In genomic region chr10:19316204-19316870, GRCh38 we compare ENCODE assay signal across 24 cellular contexts.
"Had no signal": no experiment of that assay in that cellular context is flagged by ENCODE, and none has a peak within 500 bp of the region (broad histone marks: within the 10 kb centered on the region; RNA-seq: fewer than 3 reads in every experiment).

No MANE protein-coding gene starts in this region.

- H3K36me3 ChIP-seq: ascending aorta, cardiac muscle cell, Peyer's patch, SJSA1 had no signal

- H3K27me3 ChIP-seq: ascending aorta, cardiac muscle cell, Peyer's patch, SJSA1 had no signal

- H3K27ac ChIP-seq: ascending aorta, cardiac muscle cell, Peyer's patch, SJSA1 had no signal

- H3K4me1 ChIP-seq: ascending aorta, Peyer's patch, SJSA1 had no signal

- DNase-seq: activated CD4-positive, alpha-beta memory T cell treated with anti-CD3 and anti-CD28 coated beads for 36 hours; activated CD4-positive, alpha-beta T cell treated with anti-CD3 and anti-CD28 coated beads, Interleukin-2, amount 10 ng/mL, durations not matched to agents 7 days and 5 days; activated CD8-positive, alpha-beta memory T cell treated with anti-CD3 and anti-CD28 coated beads, Interleukin-2, amount 50 U/mL, for 4 hours; activated effector memory CD4-positive, alpha-beta T cell treated with Interleukin-2 at 50 U/mL for 16 hours; activated naive CD4-positive, alpha-beta T cell treated with anti-CD3 and anti-CD28 coated beads, Interleukin-2, amount 50 U/mL, for 16 hours; activated naive CD8-positive, alpha-beta T cell treated with anti-CD3 and anti-CD28 coated beads, Interleukin-2, amount 10 ng/mL, durations not matched to agents 7 days and 5 days; activated T-cell treated with anti-CD3 and anti-CD28 coated beads for 4 hours; activated T-cell treated with anti-CD3 and anti-CD28 coated beads, Interleukin-2, amount 50 U/mL, for 4 hours; amygdala; MV-4-11; NCI-H1092; NCI-H1436 treated with DMSO at 0.1 percent for 48 hours; NCI-H1694 treated with DMSO at 0.1 percent for 48 hours; NCI-H2029; NCI-H345; NCI-H524 treated with DMSO at 0.1 percent for 48 hours; PC-3; Peyer's patch; RPMI8226; SHP77 treated with DMSO at 0.1 percent for 48 hours; SK-N-SH had no signal

- H3K4me3 ChIP-seq: ascending aorta, cardiac muscle cell, Peyer's patch, SJSA1 had no signal

- H3K9me3 ChIP-seq: ascending aorta, Peyer's patch, SJSA1, SK-N-SH had no signal

- ATAC-seq: activated T-cell treated with anti-CD3 and anti-CD28 coated beads, Interleukin-2, amount 50 U/mL, for 4 hours; PC-3 had no signal

- H3K4me2 ChIP-seq: SK-N-SH had no signal

- H3K9ac ChIP-seq: SK-N-SH had no signal
